In genomic region chr1:77039739-77040138, GRCh38 we compare ENCODE assay signal across 9 cellular contexts.
DNase-seq lines count a peak whose midpoint lies in the region; ATAC-seq lines count a peak whose summit lies in the region.
"Had no signal": no experiment of that assay in that cellular context is flagged by ENCODE, and none has a peak within 500 bp of the region (broad histone marks: within the 10 kb centered on the region; RNA-seq: fewer than 3 reads in every experiment).

No MANE protein-coding gene starts in this region.

- DNase-seq in HK-2 (ENCODE audit: unreplicated experiment) (peak; percentile 63), amniotic stem cell (lab: John Stamatoyannopoulos, UW) (peak; percentile 93), inferior parietal cortex (ENCODE audit: extremely low spot score) (peak; percentile 51), superior temporal gyrus (ENCODE audit: extremely low spot score) (peak; percentile 56), Kasumi-1 (lab: John Stamatoyannopoulos, UW) (no peak), NCI-H2227 treated with DMSO at 0.1 percent for 48 hours (lab: John Stamatoyannopoulos, UW) (no peak)
- DNase-seq: activated CD4-positive, alpha-beta T cell treated with anti-CD3 and anti-CD28 coated beads, Interleukin-2, amount 10 ng/mL, durations not matched to agents 7 days and 5 days had no signal

- ATAC-seq in GM18520 (IDR thresholded peaks at IDR 0.05; ENCODE audit: unreplicated experiment) (no peak), GM21390 (IDR thresholded peaks at IDR 0.05; ENCODE audit: unreplicated experiment) (no peak)

Comparison
In these comparisons a context has a peak if more than half of its experiments do, and no peak if none do; other contexts are left out.
1. DNase-seq: peak in HK-2 (single experiment), amniotic stem cell (single experiment), inferior parietal cortex (single experiment) and superior temporal gyrus (single experiment); none in Kasumi-1 (0 of 2) and NCI-H2227 treated with DMSO at 0.1 percent for 48 hours (single experiment).